In the genomic region with DNA sequence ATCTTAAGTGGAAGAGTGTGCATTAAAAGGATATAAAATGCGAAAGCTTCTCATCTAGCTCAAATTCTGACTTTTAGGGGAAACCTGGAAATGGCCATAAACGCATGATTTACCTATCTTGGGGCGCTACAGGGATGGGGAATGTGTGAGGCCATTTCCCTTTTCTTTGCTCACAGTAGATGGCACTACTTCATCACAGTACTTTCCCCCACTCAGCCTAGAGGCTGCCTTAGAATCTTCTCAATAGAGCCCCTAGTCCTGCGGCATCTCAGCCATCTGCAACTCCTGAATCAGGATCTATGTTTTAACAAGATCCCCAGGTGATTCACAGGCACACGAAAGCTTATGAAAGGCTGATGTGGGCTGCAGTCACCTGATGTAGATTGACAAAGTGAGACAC, we compare ENCODE assay signal across 8 cellular contexts.
A peak's percentile ranks its signal among the peaks of the same experiment; 100 is the strongest.
DNase-seq lines count a peak whose midpoint lies in the region; ATAC-seq and TF ChIP-seq lines count a peak whose summit lies in the region.

No MANE protein-coding gene starts in this region.

- CTCF ChIA-PET in CD4-positive, alpha-beta T cell (lab: Charles Lee): no interaction called here

- H3K36me3 Mint-ChIP-seq in memory B cell: peaks cover 3% of the 10 kb centered on the region
- no peaks in the 10 kb centered on the region for H3K36me3 Mint-ChIP-seq in CD4-positive, alpha-beta T cell (ENCODE audit: low read depth)

- DNase-seq in AG08396 (ENCODE audit: low spot score) (peak; percentile 44), NCI-H446 treated with DMSO at 0.1 percent for 48 hours (lab: John Stamatoyannopoulos, UW) (peak; percentile 7), cerebellar cortex (ENCODE audit: low spot score) (peak; percentile 67), memory B cell (ENCODE audit: low spot score in 2 of 2) (peak in 1 of 2 donors; percentile 38), mucosa of gallbladder (ENCODE audit: low spot score) (no peak), COLO829 (ENCODE audit: low spot score) (no peak)
- DNase-seq in CD4-positive, alpha-beta T cell: no peak

- H3K27ac ChIP-seq in CD4-positive, alpha-beta T cell (ENCODE audit: low read depth, low read length): no peak overlapping the region

- ATAC-seq in GM18868 (IDR thresholded peaks at IDR 0.05; ENCODE audit: unreplicated experiment): peak; percentile 84
- peak; percentile 91 for ATAC-seq in memory B cell (ENCODE audit: low read depth)
- no peak for ATAC-seq in CD4-positive, alpha-beta T cell (ENCODE audit: poor library complexity)

- H3K27me3 Mint-ChIP-seq in memory B cell: no peaks in the 10 kb centered on the region
- H3K27me3 Mint-ChIP-seq in CD4-positive, alpha-beta T cell: no peaks in the 10 kb centered on the region

- intact Hi-C loops in CD4-positive, alpha-beta T cell (cut with DNase I, micrococcal nuclease): no loop called here

- no peaks in the 10 kb centered on the region for H3K9me3 Mint-ChIP-seq in memory B cell
- no peaks in the 10 kb centered on the region for H3K9me3 Mint-ChIP-seq in CD4-positive, alpha-beta T cell

- H3K27me3 ChIP-seq in CD4-positive, alpha-beta T cell (ENCODE audit: control insufficient read depth, insufficient read depth, low read length): no peaks in the 10 kb centered on the region

- no peak overlapping the region for H3K27ac Mint-ChIP-seq in memory B cell
- H3K27ac Mint-ChIP-seq in CD4-positive, alpha-beta T cell: no peak overlapping the region

- H3K9me3 ChIP-seq in CD4-positive, alpha-beta T cell (ENCODE audit: control insufficient read depth, low read length): no peaks in the 10 kb centered on the region

- H3K4me1 Mint-ChIP-seq in memory B cell: peaks cover 16% of the 10 kb centered on the region
- no peaks in the 10 kb centered on the region for H3K4me1 Mint-ChIP-seq in CD4-positive, alpha-beta T cell (ENCODE audit: low read depth)

- no peak for TF ChIP-seq CTCF in CD4-positive, alpha-beta T cell (IDR thresholded peaks at IDR 0.05)

- no peak overlapping the region for H3K4me3 Mint-ChIP-seq in memory B cell
- H3K4me3 Mint-ChIP-seq in CD4-positive, alpha-beta T cell: no peak overlapping the region

- POLR2A ChIA-PET in CD4-positive, alpha-beta T cell (lab: Charles Lee): no interaction called here

Comparison
In these comparisons a context has a peak if more than half of its experiments do, and no peak if none do; other contexts are left out.
1. DNase-seq: peak in AG08396 (single experiment), NCI-H446 treated with DMSO at 0.1 percent for 48 hours (single experiment) and cerebellar cortex (single experiment); none in mucosa of gallbladder (single experiment), CD4-positive, alpha-beta T cell (0 of 10) and COLO829 (single experiment).